Comparison of ENCODE assay signal across 30 cellular contexts in the genomic region with DNA sequence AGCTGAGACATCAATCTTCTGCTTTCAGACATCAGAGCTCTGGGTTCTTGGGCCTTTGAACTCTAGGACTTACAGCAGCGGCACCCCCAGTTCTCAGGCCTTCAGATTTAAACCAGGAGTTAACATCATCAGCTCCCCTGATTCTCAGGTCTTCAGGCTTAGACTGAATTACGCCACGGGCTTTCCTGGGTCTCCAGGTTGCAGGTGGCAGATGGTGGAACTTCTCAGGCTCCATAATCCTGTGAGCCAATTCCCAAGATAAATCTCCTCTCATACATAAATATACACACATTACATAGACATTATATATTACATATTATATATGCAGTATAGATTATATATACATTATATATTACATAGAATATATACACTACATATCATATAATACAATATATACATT.
"Had no signal": no experiment of that assay in that cellular context is flagged by ENCODE, and none has a peak within 500 bp of the region (broad histone marks: within the 10 kb centered on the region; RNA-seq: fewer than 3 reads in every experiment).

No MANE protein-coding gene starts in this region.

- H3K36me3 ChIP-seq: ascending aorta, cardiac muscle cell had no signal

- H3K27me3 ChIP-seq: ascending aorta, cardiac muscle cell had no signal

- H3K4me3 ChIP-seq: ascending aorta, cardiac muscle cell had no signal

- H3K9me3 ChIP-seq: ascending aorta had no signal

- H3K27ac ChIP-seq: ascending aorta, cardiac muscle cell, VCaP had no signal

- ATAC-seq: activated CD4-positive, alpha-beta T cell treated with anti-CD3 and anti-CD28 coated beads for 36 hours; activated CD4-positive, CD25-positive, alpha-beta regulatory T cell treated with anti-CD3 and anti-CD28 coated beads, Interleukin-2, amount 50 U/mL, for 24 hours; activated CD8-positive, alpha-beta memory T cell treated with anti-CD3 and anti-CD28 coated beads, Interleukin-2, amount 10 ng/mL, durations not matched to agents 7 days and 5 days; activated CD8-positive, alpha-beta T cell treated with anti-CD3 and anti-CD28 coated beads, Interleukin-2, amount 10 ng/mL, durations not matched to agents 7 days and 5 days; activated naive CD8-positive, alpha-beta T cell treated with anti-CD3 and anti-CD28 coated beads, Interleukin-2, amount 50 U/mL, for 24 hours; WTC11 had no signal

- DNase-seq: activated CD4-positive, alpha-beta memory T cell treated with anti-CD3 and anti-CD28 coated beads, Interleukin-2, amount 10 ng/mL, durations not matched to agents 7 days and 5 days; activated CD4-positive, alpha-beta T cell treated with anti-CD3 and anti-CD28 coated beads for 1 hour; activated CD4-positive, alpha-beta T cell treated with anti-CD3 and anti-CD28 coated beads for 36 hours; activated CD4-positive, alpha-beta T cell treated with anti-CD3 and anti-CD28 coated beads for 48 hours; activated CD4-positive, alpha-beta T cell treated with anti-CD3 and anti-CD28 coated beads, Interleukin-2, amount 10 ng/mL, durations not matched to agents 7 days and 5 days; activated CD4-positive, alpha-beta T cell treated with anti-CD3 and anti-CD28 coated beads, Interleukin-2, amount 50 U/mL, for 48 hours; activated CD4-positive, CD25-positive, alpha-beta regulatory T cell; activated CD8-positive, alpha-beta memory T cell treated with anti-CD3 and anti-CD28 coated beads for 24 hours; activated CD8-positive, alpha-beta memory T cell treated with anti-CD3 and anti-CD28 coated beads, Interleukin-2, amount 10 ng/mL, durations not matched to agents 7 days and 5 days; activated CD8-positive, alpha-beta memory T cell treated with anti-CD3 and anti-CD28 coated beads, Interleukin-2, amount 50 U/mL, for 48 hours; activated CD8-positive, alpha-beta T cell treated with anti-CD3 and anti-CD28 coated beads, Interleukin-2, amount 10 ng/mL, durations not matched to agents 7 days and 5 days; activated effector memory CD4-positive, alpha-beta T cell treated with Interleukin-2 at 50 U/mL for 16 hours; activated gamma-delta T cell; activated naive CD4-positive, alpha-beta T cell treated with anti-CD3 and anti-CD28 coated beads, Interleukin-2, amount 10 ng/mL, durations not matched to agents 7 days and 5 days; activated naive CD4-positive, alpha-beta T cell treated with Interleukin-2 at 50 U/mL for 16 hours; activated naive CD8-positive, alpha-beta T cell treated with anti-CD3 and anti-CD28 coated beads, Interleukin-2, amount 10 ng/mL, durations not matched to agents 7 days and 5 days; activated naive CD8-positive, alpha-beta T cell treated with anti-CD3 and anti-CD28 coated beads, Interleukin-2, amount 50 U/mL, for 24 hours; activated T-cell treated with anti-CD3 and anti-CD28 coated beads, Interleukin-2, amount 50 U/mL, for 24 hours; activated T-cell treated with anti-CD3 and anti-CD28 coated beads, Interleukin-2, amount 50 U/mL, for 48 hours; amygdala; anterior cingulate cortex; caudate nucleus; cerebellar nuclear complex; T-helper 2 cell; T-helper 9 cell had no signal
